26 cellular contexts compared by ENCODE assay signal in the genomic region with DNA sequence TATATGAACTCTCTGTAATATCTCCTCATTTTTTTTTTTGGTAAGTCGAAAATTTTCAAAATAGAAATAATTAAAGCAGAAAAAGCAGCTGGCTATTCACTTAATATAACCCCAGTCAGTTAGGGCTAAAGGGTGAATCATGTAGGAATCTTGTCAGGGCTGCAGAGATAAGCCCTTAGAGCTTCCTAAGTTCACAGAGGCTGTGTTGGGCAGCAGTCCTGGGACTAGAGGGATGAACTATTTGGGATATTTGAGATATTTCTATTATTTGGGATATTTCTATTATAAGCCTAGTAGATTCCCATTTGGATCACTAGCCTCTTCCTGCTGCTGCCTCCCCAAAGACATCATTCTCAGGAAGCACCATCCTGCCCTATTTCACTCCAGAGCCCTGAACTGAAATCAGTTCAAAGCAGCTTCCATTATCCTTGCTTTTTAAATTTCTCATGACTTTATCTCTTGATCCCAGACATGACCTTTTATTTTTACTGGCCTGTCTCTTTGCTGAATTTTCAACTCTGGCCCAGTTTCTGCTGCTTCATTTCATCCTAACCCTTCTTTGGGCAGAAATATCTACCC.
"Had no signal": no experiment of that assay in that cellular context is flagged by ENCODE, and none has a peak within 500 bp of the region (broad histone marks: within the 10 kb centered on the region; RNA-seq: fewer than 3 reads in every experiment).

No MANE protein-coding gene starts in this region.

- H3K27ac ChIP-seq: esophagus muscularis mucosa, hepatocyte, left lung, neural progenitor cell, parathyroid adenoma, psoas muscle, thoracic aorta, uterus had no signal

- H3K27me3 ChIP-seq: esophagus muscularis mucosa, hepatocyte, left lung, neural progenitor cell, uterus had no signal

- H3K79me2 ChIP-seq: hepatocyte, parathyroid adenoma had no signal

- DNase-seq: activated CD4-positive, alpha-beta memory T cell treated with anti-CD3 and anti-CD28 coated beads for 36 hours; activated CD4-positive, alpha-beta T cell treated with anti-CD3 and anti-CD28 coated beads, Interleukin-2, amount 10 ng/mL, durations not matched to agents 24 days and 14 days; activated CD4-positive, CD25-positive, alpha-beta regulatory T cell treated with anti-CD3 and anti-CD28 coated beads, Interleukin-2, amount 50 U/mL, for 72 hours; activated CD8-positive, alpha-beta memory T cell treated with anti-CD3 and anti-CD28 coated beads, Interleukin-2, amount 50 U/mL, for 4 hours; activated effector memory CD4-positive, alpha-beta T cell treated with anti-CD3 and anti-CD28 coated beads, Interleukin-2, amount 50 U/mL, for 16 hours; activated naive CD4-positive, alpha-beta T cell treated with anti-CD3 and anti-CD28 coated beads for 36 hours; activated naive CD8-positive, alpha-beta T cell treated with anti-CD3 and anti-CD28 coated beads for 36 hours; activated T-cell treated with anti-CD3 and anti-CD28 coated beads, Interleukin-2, amount 50 U/mL, for 1 hour; amniotic stem cell; dermis blood vessel endothelial cell; effector CD4-positive, alpha-beta T cell; foreskin melanocyte; left lung; mammary epithelial cell; natural killer cell; occipital lobe; psoas muscle; stimulated activated CD4-positive, alpha-beta T cell treated with anti-CD3 and anti-CD28 coated beads, Interleukin-4, amount 100 ng/mL, for 24 hours; T-helper 2 cell; uterus had no signal

- H3K4me1 ChIP-seq: esophagus muscularis mucosa, left lung, parathyroid adenoma, uterus had no signal

- H3K4me2 ChIP-seq: hepatocyte, neural progenitor cell had no signal

- H3K36me3 ChIP-seq: esophagus muscularis mucosa, left lung, neural progenitor cell, thoracic aorta, uterus had no signal

- H3K9me3 ChIP-seq: esophagus muscularis mucosa, psoas muscle, thoracic aorta, uterus had no signal

- H2AFZ ChIP-seq: hepatocyte, neural progenitor cell, parathyroid adenoma had no signal

- ATAC-seq: left lung; natural killer cell; psoas muscle; stimulated activated effector memory CD8-positive, alpha-beta T cell treated with anti-CD3 and anti-CD28 coated beads, Interleukin-12 subunit alpha, Interleukin-12 subunit beta, amount 100 ng/mL, for 72 hours had no signal

- H3K4me3 ChIP-seq: esophagus muscularis mucosa, hepatocyte, left lung, neural progenitor cell, psoas muscle, thoracic aorta, uterus had no signal

- H3K9ac ChIP-seq: neural progenitor cell, parathyroid adenoma had no signal
